22 cellular contexts compared by ENCODE assay signal in the genomic region with DNA sequence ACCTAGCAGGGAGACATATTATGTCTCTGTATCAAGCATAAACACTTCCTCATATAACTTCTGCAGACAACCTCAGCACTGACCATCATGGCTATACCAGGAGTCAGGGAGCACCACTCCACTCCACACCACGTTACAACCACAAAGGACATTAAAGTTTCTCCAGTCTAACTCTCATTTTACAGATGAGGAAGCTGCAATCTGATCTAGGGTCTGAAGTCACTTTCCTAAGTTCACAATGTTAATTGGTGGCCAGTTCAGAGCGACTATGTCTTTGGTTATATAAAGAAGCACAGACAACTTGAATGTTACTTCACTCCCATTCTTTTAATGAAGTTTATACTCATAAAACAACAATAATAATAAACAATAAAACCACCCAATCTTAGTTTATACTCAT.
"Had no signal": no experiment of that assay in that cellular context is flagged by ENCODE, and none has a peak within 500 bp of the region (broad histone marks: within the 10 kb centered on the region; RNA-seq: fewer than 3 reads in every experiment).

No MANE protein-coding gene starts in this region.

- DNase-seq: activated CD4-positive, alpha-beta T cell treated with anti-CD3 and anti-CD28 coated beads, Interleukin-2, amount 10 ng/mL, durations not matched to agents 24 days and 14 days; activated CD4-positive, alpha-beta T cell treated with anti-CD3 and anti-CD28 coated beads, Interleukin-2, amount 50 U/mL, for 4 hours; activated CD8-positive, alpha-beta T cell treated with anti-CD3 and anti-CD28 coated beads for 36 hours; activated effector memory CD4-positive, alpha-beta T cell treated with anti-CD3 and anti-CD28 coated beads, Interleukin-2, amount 50 U/mL, for 16 hours; activated naive CD4-positive, alpha-beta T cell; activated naive CD4-positive, alpha-beta T cell treated with anti-CD3 and anti-CD28 coated beads, Interleukin-2, amount 50 U/mL, for 16 hours; activated naive CD8-positive, alpha-beta T cell treated with anti-CD3 and anti-CD28 coated beads for 36 hours; activated T-cell treated with anti-CD3 and anti-CD28 coated beads, Interleukin-2, amount 50 U/mL, for 1 hour; activated T-cell treated with anti-CD3 and anti-CD28 coated beads, Interleukin-2, amount 50 U/mL, for 72 hours; amniotic stem cell; aorta; KG1; NCI-H1105; NCI-H1417 treated with DMSO at 0.1 percent for 48 hours; NCI-H1694; NCI-H1930; NCI-H345; NCI-H524 treated with DMSO at 0.1 percent for 48 hours; Right ventricle myocardium superior had no signal

- H3K36me3 ChIP-seq: cardiac muscle cell, SJCRH30 had no signal

- H3K27ac ChIP-seq: cardiac muscle cell, SJCRH30, SK-N-MC had no signal

- H3K4me1 ChIP-seq: SJCRH30 had no signal

- H3K4me3 ChIP-seq: cardiac muscle cell, SJCRH30, SK-N-MC had no signal

- H3K27me3 ChIP-seq: cardiac muscle cell, SJCRH30 had no signal
